ENCODE assay signal across 8 cellular contexts in the genomic region with DNA sequence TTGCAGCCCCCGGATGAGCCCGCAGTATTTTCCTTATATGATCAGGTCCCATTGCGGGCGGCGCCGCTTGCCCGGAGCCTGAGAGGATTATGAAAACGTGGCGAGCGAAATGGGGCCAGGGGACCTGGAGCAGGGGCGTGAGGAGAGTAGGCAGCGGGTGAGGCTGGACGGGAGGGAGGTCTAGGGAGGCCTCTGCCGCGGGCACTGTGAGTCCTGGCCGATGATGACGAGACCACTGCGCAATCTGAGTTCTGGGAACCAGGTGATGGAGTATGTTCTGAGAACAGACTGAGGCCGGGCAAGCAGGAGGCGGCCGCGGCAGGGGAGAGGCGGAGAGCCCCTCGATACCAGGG. TPM values are rescaled to one million over a fixed set of nuclear protein-coding genes. Genes with fewer than 3 reads are reported as not detected.
A peak's percentile ranks its signal among the peaks of the same experiment; 100 is the strongest.
DNase-seq lines count a peak whose midpoint lies in the region; ATAC-seq lines count a peak whose summit lies in the region.

No MANE protein-coding gene starts in this region.

- H3K36me3 Mint-ChIP-seq in activated CD8-positive, alpha-beta memory T cell treated with anti-CD3 and anti-CD28 coated beads, Interleukin-2, amount 10 ng/mL, durations not matched to agents 7 days and 5 days: peaks cover 45% of the 10 kb centered on the region
- H3K36me3 Mint-ChIP-seq in naive thymus-derived CD8-positive, alpha-beta T cell: peaks cover 9 to 12% (median 10%) of the 10 kb centered on the region in 3 donors

- ATAC-seq in HG02623 (IDR thresholded peaks at IDR 0.05; ENCODE audit: unreplicated experiment): peak; percentile 25
- peak; percentile 59 for ATAC-seq in activated CD8-positive, alpha-beta memory T cell treated with anti-CD3 and anti-CD28 coated beads, Interleukin-2, amount 10 ng/mL, durations not matched to agents 7 days and 5 days
- ATAC-seq in esophagus mucosa: peak; percentile 59
- ATAC-seq in naive thymus-derived CD8-positive, alpha-beta T cell: peak; percentile 35 to 47

- H3K27me3 Mint-ChIP-seq in activated CD8-positive, alpha-beta memory T cell treated with anti-CD3 and anti-CD28 coated beads, Interleukin-2, amount 10 ng/mL, durations not matched to agents 7 days and 5 days: no peaks in the 10 kb centered on the region
- no peaks in the 10 kb centered on the region for H3K27me3 Mint-ChIP-seq in naive thymus-derived CD8-positive, alpha-beta T cell

- POLR2A ChIA-PET in naive thymus-derived CD8-positive, alpha-beta T cell (lab: Charles Lee): interaction anchor here (0.7 to 0.9 kb wide), 3 partner anchors 10 to 863 kb away, joined by 3 to 5 read pairs (median 3); a partner anchor contains a TSS

- peaks cover 3% of the 10 kb centered on the region for H3K9me3 Mint-ChIP-seq in activated CD8-positive, alpha-beta memory T cell treated with anti-CD3 and anti-CD28 coated beads, Interleukin-2, amount 10 ng/mL, durations not matched to agents 7 days and 5 days (ENCODE audit: low read depth)
- peaks cover 0 to 12% (median 4%) of the 10 kb centered on the region in 9 donors for H3K9me3 Mint-ChIP-seq in naive thymus-derived CD8-positive, alpha-beta T cell

- H3K27ac Mint-ChIP-seq in activated CD8-positive, alpha-beta memory T cell treated with anti-CD3 and anti-CD28 coated beads, Interleukin-2, amount 10 ng/mL, durations not matched to agents 7 days and 5 days: peak overlapping the region; percentile 97
- H3K27ac Mint-ChIP-seq in naive thymus-derived CD8-positive, alpha-beta T cell: peak overlapping the region; percentile 90 to 98 (median 98)

- peaks cover 65% of the 10 kb centered on the region for H3K4me1 Mint-ChIP-seq in activated CD8-positive, alpha-beta memory T cell treated with anti-CD3 and anti-CD28 coated beads, Interleukin-2, amount 10 ng/mL, durations not matched to agents 7 days and 5 days
- peaks cover 35 to 70% (median 65%) of the 10 kb centered on the region in 4 donors for H3K4me1 Mint-ChIP-seq in naive thymus-derived CD8-positive, alpha-beta T cell

- peak overlapping the region; percentile 96 for H3K27ac ChIP-seq in temporal lobe (ENCODE audit: low read depth, low read length)

- DNase-seq in NCI-H1436 (lab: John Stamatoyannopoulos, UW): peak; percentile 36
- no peak for DNase-seq in NCI-H1436 treated with DMSO at 0.1 percent for 48 hours (lab: John Stamatoyannopoulos, UW)
- peak; percentile 89 for DNase-seq in NCI-H146 (lab: John Stamatoyannopoulos, UW)
- DNase-seq in activated CD8-positive, alpha-beta memory T cell treated with anti-CD3 and anti-CD28 coated beads, Interleukin-2, amount 10 ng/mL, durations not matched to agents 7 days and 5 days: peak; percentile 83
- DNase-seq in naive thymus-derived CD8-positive, alpha-beta T cell: peak in 6 of 10 donors; percentile 6 to 69 (median 27)

- CTCF ChIA-PET in activated CD8-positive, alpha-beta memory T cell treated with anti-CD3 and anti-CD28 coated beads, Interleukin-2, amount 10 ng/mL, durations not matched to agents 7 days and 5 days (lab: Charles Lee): interaction anchor here (0.7 to 1.9 kb wide), 3 partner anchors 34 to 327 kb away, joined by 3 to 4 read pairs (median 4); a partner anchor contains a TSS

- H3K4me3 Mint-ChIP-seq in activated CD8-positive, alpha-beta memory T cell treated with anti-CD3 and anti-CD28 coated beads, Interleukin-2, amount 10 ng/mL, durations not matched to agents 7 days and 5 days: peak overlapping the region; percentile 91
- peak overlapping the region; percentile 92 to 100 (median 98) for H3K4me3 Mint-ChIP-seq in naive thymus-derived CD8-positive, alpha-beta T cell

RNA-seq across cellular contexts. Expression of a gene that starts 0.8 kb away (rescaled TPM):
- 100 to 1,000 TPM in 1 of 2 experiments, 10 to 100 TPM in 1; 73.6 to 105 TPM for total RNA-seq in activated CD8-positive, alpha-beta memory T cell treated with anti-CD3 and anti-CD28 coated beads, Interleukin-2, amount 10 ng/mL, durations not matched to agents 7 days and 5 days
- total RNA-seq in esophagus mucosa: 27.6 TPM
- total RNA-seq in naive thymus-derived CD8-positive, alpha-beta T cell: 10 to 100 TPM; 27.2 to 27.5 TPM
- polyA plus RNA-seq in naive thymus-derived CD8-positive, alpha-beta T cell: 100 to 1,000 TPM in 1 of 3 donors, 10 to 100 TPM in 2; 59.7 to 106 (median 74.3) TPM
- 23.6 TPM for total RNA-seq in temporal lobe
